In genomic region chr20:31760457-31761240, GRCh38 we compare ENCODE assay signal across 24 cellular contexts. TPM values are rescaled to one million over a fixed set of nuclear protein-coding genes. Genes with fewer than 3 reads are reported as not detected.
DNase-seq lines count a peak whose midpoint lies in the region; ATAC-seq and TF ChIP-seq lines count a peak whose summit lies in the region.
"Had no signal": no experiment of that assay in that cellular context is flagged by ENCODE, and none has a peak within 500 bp of the region (broad histone marks: within the 10 kb centered on the region; RNA-seq: fewer than 3 reads in every experiment).

No MANE protein-coding gene starts in this region.

- no peaks in the 10 kb centered on the region; the same call in none of the 2 replicates for H3K9me1 ChIP-seq in IMR-90 (ENCODE audit: insufficient read depth, low read length)

- no peak overlapping the region for H3K27ac Mint-ChIP-seq in GM23338
- H3K27ac Mint-ChIP-seq in stimulated activated naive CD8-positive, alpha-beta T cell treated with anti-CD3 and anti-CD28 coated beads, Interleukin-15, amount 100 ng/mL, for 72 hours, result peak overlapping the region in 1 of 2 donors; percentile 27

- peak; percentile 59 for DNase-seq in DMS79 (lab: John Stamatoyannopoulos, UW)
- DNase-seq in IMR-90, result peak; percentile 93
- peak; percentile 57 for DNase-seq in brain pericyte (ENCODE audit: low read depth, low spot score)
- peak; percentile 87 for DNase-seq in mesenchymal stem cell
- DNase-seq in left ventricle myocardium inferior, result no peak
- no peak for DNase-seq in GM23338 (ENCODE audit: low spot score)
- DNase-seq in SKM-1 (lab: John Stamatoyannopoulos, UW; ENCODE audit: unreplicated experiment), result no peak
- no peak for DNase-seq in stimulated activated naive CD8-positive, alpha-beta T cell treated with anti-CD3 and anti-CD28 coated beads, Interleukin-15, amount 100 ng/mL, for 72 hours
- DNase-seq: activated CD8-positive, alpha-beta memory T cell treated with anti-CD3 and anti-CD28 coated beads for 24 hours; adrenal gland; colonic mucosa; erythroblast; hypothalamus; left cardiac atrium; NCI-H2081; NCI-H69; nucleus accumbens; Peyer's patch; stimulated activated CD4-positive, alpha-beta T cell treated with anti-CD3 and anti-CD28 coated beads, Interleukin-4, amount 100 ng/mL, for 24 hours; stimulated activated CD8-positive, alpha-beta memory T cell treated with anti-CD3 and anti-CD28 coated beads, Interleukin-4, amount 100 ng/mL, for 48 hours had no signal

- peaks cover 7% of the 10 kb centered on the region; the same call in 2 of the 3 replicates for H3K4me1 Mint-ChIP-seq in GM23338
- no peaks in the 10 kb centered on the region for H3K4me1 Mint-ChIP-seq in stimulated activated naive CD8-positive, alpha-beta T cell treated with anti-CD3 and anti-CD28 coated beads, Interleukin-15, amount 100 ng/mL, for 72 hours

- intact Hi-C loops in IMR-90 (cut with micrococcal nuclease), result loop anchor here (2.0 kb wide), 1 partner anchor 14 kb away; no protein-coding TSS in a partner anchor
- intact Hi-C loops in left ventricle myocardium inferior (cut with micrococcal nuclease), result no loop called here

- H3K56ac ChIP-seq in IMR-90 (ENCODE audit: extremely low read depth, insufficient read depth, low read length), result no peak overlapping the region

- no peak overlapping the region for H3K4me3 Mint-ChIP-seq in GM23338
- no peak overlapping the region for H3K4me3 Mint-ChIP-seq in stimulated activated naive CD8-positive, alpha-beta T cell treated with anti-CD3 and anti-CD28 coated beads, Interleukin-15, amount 100 ng/mL, for 72 hours
- H3K4me3 Mint-ChIP-seq: WTC11 had no signal

- peak overlapping the region; percentile 78 for H3K18ac ChIP-seq in IMR-90 (ENCODE audit: low read depth, low read length)
- H3K18ac ChIP-seq in mesenchymal stem cell (ENCODE audit: low read depth in 1 of 2, low read length in 2 of 2), result no peak overlapping the region

- no peaks in the 10 kb centered on the region for H3F3A ChIP-seq in GM23338 (replicated peaks; ENCODE audit: low read depth)

- peak overlapping the region; percentile 83; the same call in 1 of the 2 replicates for H3K27ac ChIP-seq in IMR-90 (ENCODE audit: insufficient read depth, low read length)
- H3K27ac ChIP-seq in mesenchymal stem cell (ENCODE audit: low read length, poor library complexity, severe bottlenecking), result no peak overlapping the region
- no peak overlapping the region for H3K27ac ChIP-seq in left ventricle myocardium inferior (replicated peaks)
- no peak overlapping the region for H3K27ac ChIP-seq in GM23338 (ENCODE audit: low read depth)
- H3K27ac ChIP-seq: adrenal gland, colonic mucosa, Peyer's patch, thoracic aorta had no signal

- CTCF ChIA-PET in IMR-90 (lab: Yijun Ruan, JAX), result no interaction called here

- TF ChIP-seq POLR2A in IMR-90 (IDR thresholded peaks at IDR 0.05; ENCODE audit: low read depth, low read length), result no peak

- no peak overlapping the region for H2AFZ ChIP-seq in IMR-90 (replicated peaks; ENCODE audit: low read length, poor library complexity)
- H2AFZ ChIP-seq in mesenchymal stem cell (ENCODE audit: low read depth, low read length), result no peak overlapping the region
- no peak overlapping the region for H2AFZ ChIP-seq in GM23338

- H3K79me2 ChIP-seq in GM23338 (replicated peaks; ENCODE audit: insufficient read depth), result peaks cover 83% of the 10 kb centered on the region

- peak overlapping the region in 1 of 2 experiments; percentile 38 for H2BK12ac ChIP-seq in mesenchymal stem cell (ENCODE audit: low read length in 2 of 2)

- H3K9me3 ChIP-seq in IMR-90 (ENCODE audit: control insufficient read depth, insufficient read depth, low read length) (peaks cover 2% of the 10 kb centered on the region), mesenchymal stem cell (ENCODE audit: control insufficient read depth, low read length) (no peaks in the 10 kb centered on the region), left ventricle myocardium inferior (replicated peaks) (no peaks in the 10 kb centered on the region)
- H3K9me3 ChIP-seq: adrenal gland, colonic mucosa, Peyer's patch, thoracic aorta had no signal

- no peak overlapping the region for H3K4me3 ChIP-seq in IMR-90 (ENCODE audit: insufficient read depth, low read depth, low read length)
- no peak overlapping the region for H3K4me3 ChIP-seq in mesenchymal stem cell (ENCODE audit: insufficient read depth in 1 of 2, low read depth in 1 of 2, low read length in 2 of 2)
- no peak overlapping the region for H3K4me3 ChIP-seq in left ventricle myocardium inferior
- no peak overlapping the region for H3K4me3 ChIP-seq in GM23338
- H3K4me3 ChIP-seq: adrenal gland, colonic mucosa, Peyer's patch, thoracic aorta had no signal

- H4K91ac ChIP-seq in IMR-90 (ENCODE audit: insufficient read depth, low read depth, low read length) (peak overlapping the region; percentile 30; the same call in 1 of the 2 replicates), mesenchymal stem cell (ENCODE audit: low read length) (no peak overlapping the region)

- H4K20me1 ChIP-seq in IMR-90 (ENCODE audit: insufficient read depth, low read length) (peaks cover 3% of the 10 kb centered on the region; the same call in 1 of the 2 replicates), GM23338 (replicated peaks; ENCODE audit: insufficient read depth) (peaks cover 46% of the 10 kb centered on the region)

- ATAC-seq in IMR-90 (ENCODE audit: low read depth) (peak; percentile 70), GM23338 (no peak)
- no peak for ATAC-seq in stimulated activated naive CD8-positive, alpha-beta T cell treated with anti-CD3 and anti-CD28 coated beads, Interleukin-15, amount 100 ng/mL, for 72 hours
- ATAC-seq: HepG2, left cardiac atrium, sciatic nerve, WTC11 had no signal

- peak overlapping the region; percentile 56 for H4K5ac ChIP-seq in IMR-90 (ENCODE audit: low read depth, low read length)

- 40% methylated on average over 2 of the region's 6 CpGs; no CpG with 5 or more reads in 1 of the 2 experiments for WGBS in IMR-90 (ENCODE audit: extremely low coverage in 2 of 2, insufficient read length in 1 of 2), 2 experiments
- 94% methylated on average over 6 of the region's 6 CpGs for WGBS in mesenchymal stem cell

- H3K4me2 ChIP-seq in IMR-90 (ENCODE audit: low read depth, low read length), result peak overlapping the region; percentile 73
- H3K4me2 ChIP-seq in mesenchymal stem cell (ENCODE audit: low read length, poor library complexity, severe bottlenecking), result no peak overlapping the region
- H3K4me2 ChIP-seq in GM23338, result no peak overlapping the region

- no peak for TF ChIP-seq RAD21 in IMR-90 (IDR thresholded peaks at IDR 0.05; ENCODE audit: low read length)

- H2BK120ac ChIP-seq in IMR-90 (ENCODE audit: low read depth, low read length) (peak overlapping the region; percentile 74), mesenchymal stem cell (ENCODE audit: low read depth, low read length) (peak overlapping the region; percentile 19)

- peak overlapping the region; percentile 49; the same call in 1 of the 2 replicates for H3K4ac ChIP-seq in IMR-90 (ENCODE audit: low read depth, low read length)
- H3K4ac ChIP-seq in mesenchymal stem cell (ENCODE audit: low read depth in 1 of 2, low read length in 2 of 2), result no peak overlapping the region

- H4K8ac ChIP-seq in IMR-90 (ENCODE audit: low read depth in 2 of 2, low read length in 2 of 2) (peak overlapping the region in 1 of 2 experiments; percentile 57; a peak in 2 of 4 replicates), mesenchymal stem cell (ENCODE audit: low read length) (no peak overlapping the region)

- H2BK15ac ChIP-seq in IMR-90 (ENCODE audit: low read depth, low read length), result no peak overlapping the region; the same call in 2 of the 3 replicates
- peak overlapping the region; percentile 38 for H2BK15ac ChIP-seq in mesenchymal stem cell (ENCODE audit: low read depth, poor library complexity, severe bottlenecking)

- H2AK9ac ChIP-seq in IMR-90 (replicated peaks; ENCODE audit: low read depth, low read length, poor library complexity), result peak overlapping the region; percentile 49

- H3K9me3 Mint-ChIP-seq in GM23338, result no peaks in the 10 kb centered on the region
- H3K9me3 Mint-ChIP-seq in stimulated activated naive CD8-positive, alpha-beta T cell treated with anti-CD3 and anti-CD28 coated beads, Interleukin-15, amount 100 ng/mL, for 72 hours, result no peaks in the 10 kb centered on the region
- H3K9me3 Mint-ChIP-seq: WTC11 had no signal

- no peak overlapping the region for H3K9ac ChIP-seq in IMR-90 (ENCODE audit: low read depth, low read length)
- H3K9ac ChIP-seq in mesenchymal stem cell (ENCODE audit: low read length), result no peak overlapping the region

- POLR2A ChIA-PET in IMR-90 (lab: Charles Lee; ENCODE audit: unreplicated experiment), result no interaction called here

- H2AK5ac ChIP-seq in IMR-90 (ENCODE audit: low read depth, low read length), result peak overlapping the region; percentile 39; the same call in 1 of the 2 replicates
- H2AK5ac ChIP-seq in mesenchymal stem cell (ENCODE audit: low read length, severe bottlenecking), result no peak overlapping the region

- no peaks in the 10 kb centered on the region for H3K36me3 ChIP-seq in IMR-90 (ENCODE audit: control insufficient read depth, insufficient read depth, low read length)
- H3K36me3 ChIP-seq in mesenchymal stem cell (ENCODE audit: control insufficient read depth in 1 of 2, insufficient read depth in 2 of 2, low read depth in 1 of 2, low read length in 2 of 2), result no peaks in the 10 kb centered on the region
- H3K36me3 ChIP-seq in left ventricle myocardium inferior, result no peaks in the 10 kb centered on the region
- peaks cover 45% of the 10 kb centered on the region for H3K36me3 ChIP-seq in GM23338 (ENCODE audit: insufficient read depth)
- H3K36me3 ChIP-seq: adrenal gland, colonic mucosa, Peyer's patch, thoracic aorta had no signal

- H3K14ac ChIP-seq in IMR-90 (replicated peaks; ENCODE audit: low read depth, low read length) (peak overlapping the region; percentile 4; the same call in 1 of the 2 replicates), mesenchymal stem cell (ENCODE audit: low read length in 2 of 2) (no peak overlapping the region)

- peaks cover 74% of the 10 kb centered on the region for H3K36me3 Mint-ChIP-seq in GM23338 (ENCODE audit: low read depth)

- in situ Hi-C loops in IMR-90 (cut with MboI; ENCODE audit: low sequenced_read_pairs), result no loop called here

- H3K27me3 ChIP-seq in IMR-90 (ENCODE audit: control insufficient read depth, insufficient read depth, low read length), result no peaks in the 10 kb centered on the region
- no peaks in the 10 kb centered on the region for H3K27me3 ChIP-seq in mesenchymal stem cell (ENCODE audit: control insufficient read depth in 1 of 2, insufficient read depth in 1 of 2, low read length in 2 of 2)
- no peaks in the 10 kb centered on the region for H3K27me3 ChIP-seq in left ventricle myocardium inferior (ENCODE audit: low read depth)
- no peaks in the 10 kb centered on the region for H3K27me3 ChIP-seq in GM23338 (ENCODE audit: insufficient read depth)
- H3K27me3 ChIP-seq: adrenal gland, colonic mucosa, Peyer's patch had no signal

- H3K4me1 ChIP-seq in IMR-90 (ENCODE audit: control insufficient read depth, insufficient read depth, low read length) (peaks cover 21% of the 10 kb centered on the region), mesenchymal stem cell (ENCODE audit: control insufficient read depth, insufficient read depth, low read depth, low read length) (no peaks in the 10 kb centered on the region), left ventricle myocardium inferior (no peaks in the 10 kb centered on the region), GM23338 (ENCODE audit: insufficient read depth) (0 out of 2 replicates have a peak, but pooled peaks cover 3% of the 10 kb centered on the region)
- H3K4me1 ChIP-seq: adrenal gland, colonic mucosa, Peyer's patch had no signal

- H3K23ac ChIP-seq in IMR-90 (ENCODE audit: low read depth, low read length), result peak overlapping the region; percentile 1; the same call in 1 of the 2 replicates
- no peak overlapping the region for H3K23ac ChIP-seq in mesenchymal stem cell (ENCODE audit: low read length in 2 of 2)

- H2BK20ac ChIP-seq in IMR-90 (ENCODE audit: low read depth, low read length), result peak overlapping the region; percentile 30; the same call in 1 of the 2 replicates

- H2BK5ac ChIP-seq in IMR-90 (ENCODE audit: low read depth, low read length, poor library complexity, severe bottlenecking), result peak overlapping the region; percentile 91
- H2BK5ac ChIP-seq in mesenchymal stem cell (ENCODE audit: low read depth, low read length, poor library complexity, severe bottlenecking), result no peak overlapping the region

- no peaks in the 10 kb centered on the region for H3K9me2 ChIP-seq in GM23338 (ENCODE audit: insufficient read depth)

- no TSS peak for BruUV-seq in IMR-90 (replicated peaks; lab: Mats Ljungman, UMichigan)

- H3K79me1 ChIP-seq in IMR-90 (ENCODE audit: low read depth in 1 of 2, low read length in 2 of 2) (peaks cover 24 to 69% of the 10 kb centered on the region in 2 experiments), mesenchymal stem cell (replicated peaks; ENCODE audit: low read length, poor library complexity, severe bottlenecking) (peaks cover 12% of the 10 kb centered on the region)

- dilution Hi-C loops in IMR-90 (cut with HindIII; ENCODE audit: low sequenced_read_pairs, unreplicated experiment), result no loop called here

- H3K27me3 Mint-ChIP-seq in GM23338 (ENCODE audit: insufficient read depth, low read depth, poor library complexity), result no peaks in the 10 kb centered on the region
- H3K27me3 Mint-ChIP-seq in stimulated activated naive CD8-positive, alpha-beta T cell treated with anti-CD3 and anti-CD28 coated beads, Interleukin-15, amount 100 ng/mL, for 72 hours, result no peaks in the 10 kb centered on the region

- TF ChIP-seq CTCF in IMR-90 (conservative IDR thresholded peaks at IDR 0.05; ENCODE audit: low read depth, low read length), result no peak
- TF ChIP-seq CTCF in left ventricle myocardium inferior (IDR thresholded peaks at IDR 0.05; ENCODE audit: borderline replicate concordance), result no peak
- TF ChIP-seq CTCF in GM23338 (conservative IDR thresholded peaks at IDR 0.05; ENCODE audit: low read depth in 2 of 2), result no peak

RNA-seq across cellular contexts. Expression of gene TPX2, which starts 21.6 kb away (rescaled TPM):
- 72.2 and 82.2 TPM in 2 replicates for total RNA-seq in IMR-90 (2012; rRNA removed)
- 27.6 and 28.5 TPM in 2 replicates for polyA plus RNA-seq in IMR-90 (2012; rRNA removed)
- 4.8 and 19.2 TPM in 2 replicates for polyA plus RNA-seq in IMR-90 (2012; cell fraction: cytosol; rRNA removed)
- polyA plus RNA-seq in IMR-90 (2012; cell fraction: nucleus; rRNA removed; ENCODE audit: low replicate concordance), result 3.2 and 12.0 TPM in 2 replicates
- polyA plus RNA-seq in mesenchymal stem cell (2013, experiment 1 of 2), result 20.9 TPM
- 21.1 TPM for polyA plus RNA-seq in mesenchymal stem cell (2013, experiment 2 of 2)
- total RNA-seq in left ventricle myocardium inferior, result 0.71 TPM
- 148 and 159 TPM in 2 replicates for total RNA-seq in GM23338 (2014; rRNA removed; shearing (Covaris generic))
- polyA plus RNA-seq in GM23338 (2016; fragmentation: Nextera tagmentation; extraction: Ambion mirVana), result 94.1 and 101 TPM in 2 replicates

RNA-seq across cellular contexts. Expression of gene BCL2L1, which starts 38.0 kb away (rescaled TPM):
- total RNA-seq in IMR-90 (2012; rRNA removed) (41.9 and 45.5 TPM in 2 replicates), left ventricle myocardium inferior (53.2 TPM)
- polyA plus RNA-seq in IMR-90 (2012; rRNA removed) (40.2 and 41.9 TPM in 2 replicates), GM23338 (2016; fragmentation: Nextera tagmentation; extraction: Ambion mirVana) (39.9 and 42.4 TPM in 2 replicates)
- polyA plus RNA-seq in IMR-90 (2012; cell fraction: cytosol; rRNA removed), result 44.9 and 47.2 TPM in 2 replicates
- 22.6 and 23.8 TPM in 2 replicates for polyA plus RNA-seq in IMR-90 (2012; cell fraction: nucleus; rRNA removed; ENCODE audit: low replicate concordance)
- polyA plus RNA-seq in mesenchymal stem cell (2013, experiment 1 of 2), result 116 TPM
- 114 TPM for polyA plus RNA-seq in mesenchymal stem cell (2013, experiment 2 of 2)
- 108 and 110 TPM in 2 replicates for total RNA-seq in GM23338 (2014; rRNA removed; shearing (Covaris generic))

RNA-seq across cellular contexts. Expression of gene MYLK2, which starts 58.5 kb away (rescaled TPM):
- total RNA-seq in IMR-90 (2012; rRNA removed) (0.18 and 0.28 TPM in 2 replicates), left ventricle myocardium inferior (0.25 TPM)
- polyA plus RNA-seq in IMR-90 (2012; rRNA removed) (0.19 and 0.27 TPM in 2 replicates), GM23338 (2016; fragmentation: Nextera tagmentation; extraction: Ambion mirVana) (0.21 and 0.23 TPM in 2 replicates)
- polyA plus RNA-seq in IMR-90 (2012; cell fraction: cytosol; rRNA removed), result 0.05 and 0.06 TPM in 2 replicates
- 0.58 and 1.3 TPM in 2 replicates for polyA plus RNA-seq in IMR-90 (2012; cell fraction: nucleus; rRNA removed; ENCODE audit: low replicate concordance)
- polyA plus RNA-seq in mesenchymal stem cell (2013, experiment 1 of 2), result 0.06 TPM
- 0.04 TPM for polyA plus RNA-seq in mesenchymal stem cell (2013, experiment 2 of 2)
- total RNA-seq in GM23338 (2014; rRNA removed; shearing (Covaris generic)), result 0.28 TPM in 1 of 2 replicates, not detected in the other
- total RNA-seq: thoracic aorta had no signal
- polyA plus RNA-seq: HepG2 had no signal

Comparison
In these comparisons a context has a peak if more than half of its experiments do, and no peak if none do; other contexts are left out.
1. DNase-seq: peak in DMS79 (single experiment), IMR-90 (single experiment), brain pericyte (single experiment) and mesenchymal stem cell (single experiment); none in left ventricle myocardium inferior (single experiment), GM23338 (single experiment), SKM-1 (single experiment) and stimulated activated naive CD8-positive, alpha-beta T cell treated with anti-CD3 and anti-CD28 coated beads, Interleukin-15, amount 100 ng/mL, for 72 hours (0 of 2).
2. RNA of gene TPX2, which starts 21.6 kb away (total RNA-seq): 148 to 159 TPM in GM23338 and 72.2 to 82.2 TPM in IMR-90; 0.71 TPM in left ventricle myocardium inferior (single experiment); every median in the first group is over 10 times any median in the second.